16 cellular contexts compared by ENCODE assay signal in genomic region chr5:125294844-125295243, GRCh38.
DNase-seq lines count a peak whose midpoint lies in the region; ATAC-seq, FAIRE-seq and TF ChIP-seq lines count a peak whose summit lies in the region.
"Had no signal": no experiment of that assay in that cellular context is flagged by ENCODE, and none has a peak within 500 bp of the region (broad histone marks: within the 10 kb centered on the region; RNA-seq: fewer than 3 reads in every experiment).

No MANE protein-coding gene starts in this region.

- no peaks in the 10 kb centered on the region for H3K27me3 ChIP-seq in adrenal gland
- no peaks in the 10 kb centered on the region for H3K27me3 ChIP-seq in right cardiac atrium (ENCODE audit: control insufficient read depth, insufficient read depth)

- DNase-seq in HEK293T (ENCODE audit: extremely low spot score) (no peak), adrenal gland (peak in 4 of 7 donors; percentile 19 to 67 (median 46)), right cardiac atrium (no peak), kidney (no peak), GM20000 (ENCODE audit: low spot score) (no peak), GM10248 (ENCODE audit: extremely low spot score) (no peak)
- DNase-seq: CD8-positive, alpha-beta T cell; COR-L47; DMS153; GF-D8 had no signal

- H3K9me3 ChIP-seq in HEK293 (ENCODE audit: control insufficient read depth, insufficient read depth, low read depth, low read length) (no peaks in the 10 kb centered on the region), adrenal gland (replicated peaks in 1 of 3) (no peaks in the 10 kb centered on the region), right cardiac atrium (ENCODE audit: control insufficient read depth, low read length) (no peaks in the 10 kb centered on the region), kidney (ENCODE audit: control insufficient read depth in 1 of 2, low read length in 2 of 2) (no peaks in the 10 kb centered on the region)
- H3K9me3 ChIP-seq: A549 had no signal

- POLR2A ChIA-PET in HEK293 (lab: Yijun Ruan, JAX) (no interaction called here), HEK293T (lab: Yijun Ruan, JAX) (no interaction called here), GM10248 (lab: Yijun Ruan, JAX) (no interaction called here)

- intact Hi-C loops in adrenal gland (cut with DNase I): no loop called here
- intact Hi-C loops in right cardiac atrium (cut with DNase I): no loop called here
- intact Hi-C loops in kidney (cut with DNase I): no loop called here

- H3K4me3 ChIP-seq in HEK293 (ENCODE audit: low read depth, low read length) (no peak overlapping the region), adrenal gland (no peak overlapping the region), right cardiac atrium (ENCODE audit: low read length) (no peak overlapping the region), kidney (ENCODE audit: low read length in 2 of 2) (no peak overlapping the region)
- H3K4me3 ChIP-seq: A549, GM23248 had no signal

- CTCF ChIA-PET in HEK293 (lab: Yijun Ruan, JAX): no interaction called here
- CTCF ChIA-PET in HEK293T (lab: Yijun Ruan, JAX): no interaction called here
- CTCF ChIA-PET in GM10248 (lab: Yijun Ruan, JAX): no interaction called here

- no peak for FAIRE-seq in kidney (lab: Jason Lieb, UNC)
- FAIRE-seq: A549, D721Med, H54 had no signal

- H3K27ac ChIP-seq in HEK293 (ENCODE audit: extremely low read depth, low read depth, low read length) (no peak overlapping the region), adrenal gland (no peak overlapping the region), right cardiac atrium (ENCODE audit: low read length) (no peak overlapping the region), kidney (ENCODE audit: low read depth in 2 of 2, low read length in 2 of 2) (no peak overlapping the region)
- H3K27ac ChIP-seq: A549, GM23248 had no signal

- TF ChIP-seq POLR2A in adrenal gland (IDR thresholded peaks at IDR 0.05): no peak

- H3K9ac ChIP-seq in kidney (ENCODE audit: low read length in 2 of 2): no peak overlapping the region
- H3K9ac ChIP-seq: GM23248 had no signal

- H3K36me3 ChIP-seq in HEK293 (ENCODE audit: control insufficient read depth in 2 of 2, insufficient read depth in 1 of 2, low read length in 2 of 2) (no peaks in the 10 kb centered on the region), adrenal gland (replicated peaks in 1 of 2) (no peaks in the 10 kb centered on the region), kidney (ENCODE audit: control insufficient read depth in 1 of 2, insufficient read depth in 2 of 2, low read length in 2 of 2) (no peaks in the 10 kb centered on the region)

- WGBS in adrenal gland, 4 donors: 49 to 66% (median 56%) methylated on average over 2 of the region's 2 CpGs
- 52% methylated on average over 2 of the region's 2 CpGs for WGBS in right cardiac atrium

- TF ChIP-seq CTCF in HEK293 (tag by site-specific recombination; IDR thresholded peaks at IDR 0.05) (no peak), adrenal gland (IDR thresholded peaks at IDR 0.05) (no peak), kidney (IDR thresholded peaks at IDR 0.05; ENCODE audit: borderline replicate concordance, extremely low read depth, insufficient read depth) (no peak), GM20000 (IDR thresholded peaks at IDR 0.05; ENCODE audit: extremely low read depth, missing control alignments) (no peak), GM10248 (IDR thresholded peaks at IDR 0.05; ENCODE audit: control extremely low read depth, extremely low read depth, low read depth, missing control alignments) (no peak)

- peak; percentile 16 to 79 for ATAC-seq in right cardiac atrium
- ATAC-seq: A549; CD8-positive, alpha-beta T cell; HCT116 had no signal

- peaks cover 21% of the 10 kb centered on the region for H3K4me1 ChIP-seq in HEK293 (ENCODE audit: control insufficient read depth, insufficient read depth, low read length)
- peaks cover 0 to 7% of the 10 kb centered on the region in 2 donors for H3K4me1 ChIP-seq in adrenal gland (replicated peaks in 1 of 2)
- H3K4me1 ChIP-seq in right cardiac atrium (ENCODE audit: control insufficient read depth, insufficient read depth, low read length): peaks cover 2% of the 10 kb centered on the region
- no peaks in the 10 kb centered on the region for H3K4me1 ChIP-seq in kidney (ENCODE audit: control insufficient read depth in 1 of 2, insufficient read depth in 1 of 2, low read depth in 1 of 2, low read length in 2 of 2)

TF ChIP-seq in HEK293, 187 proteins besides CTCF, POLR2A, EP300 and RAD21 (continues in another document):
- TF ChIP-seq YY2 (tag by site-specific recombination; IDR thresholded peaks at IDR 0.05) (no peak), ZBTB17 (tag by site-specific recombination; IDR thresholded peaks at IDR 0.05) (0 out of 2 replicates have a peak, but pooled peaks have one; percentile 22), ZNF514 (tag by site-specific recombination; IDR thresholded peaks at IDR 0.05) (no peak), KLF8 (tag by site-specific recombination; IDR thresholded peaks at IDR 0.05) (no peak), SCRT2 (tag by site-specific recombination; IDR thresholded peaks at IDR 0.05) (no peak), BCL6B (tag by site-specific recombination; IDR thresholded peaks at IDR 0.05) (peak; percentile 89), ZNF549 (tag by site-specific recombination; IDR thresholded peaks at IDR 0.05) (no peak), ZNF292 (tag by site-specific recombination; IDR thresholded peaks at IDR 0.05; ENCODE audit: borderline replicate concordance, low read depth) (no peak), ZNF404 (tag by site-specific recombination; IDR thresholded peaks at IDR 0.05) (no peak), BCL11A (tag by site-specific recombination; IDR thresholded peaks at IDR 0.05; ENCODE audit: low read depth) (no peak), SCRT1 (tag by site-specific recombination; IDR thresholded peaks at IDR 0.05; ENCODE audit: borderline replicate concordance) (no peak)
- TF ChIP-seq, protein P1, sequence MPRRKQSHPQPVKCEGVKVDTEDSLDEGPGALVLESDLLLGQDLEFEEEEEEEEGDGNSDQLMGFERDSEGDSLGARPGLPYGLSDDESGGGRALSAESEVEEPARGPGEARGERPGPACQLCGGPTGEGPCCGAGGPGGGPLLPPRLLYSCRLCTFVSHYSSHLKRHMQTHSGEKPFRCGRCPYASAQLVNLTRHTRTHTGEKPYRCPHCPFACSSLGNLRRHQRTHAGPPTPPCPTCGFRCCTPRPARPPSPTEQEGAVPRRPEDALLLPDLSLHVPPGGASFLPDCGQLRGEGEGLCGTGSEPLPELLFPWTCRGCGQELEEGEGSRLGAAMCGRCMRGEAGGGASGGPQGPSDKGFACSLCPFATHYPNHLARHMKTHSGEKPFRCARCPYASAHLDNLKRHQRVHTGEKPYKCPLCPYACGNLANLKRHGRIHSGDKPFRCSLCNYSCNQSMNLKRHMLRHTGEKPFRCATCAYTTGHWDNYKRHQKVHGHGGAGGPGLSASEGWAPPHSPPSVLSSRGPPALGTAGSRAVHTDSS (tag by site-specific recombination; IDR thresholded peaks at IDR 0.05): no peak

TF ChIP-seq in HEK293T, 16 proteins besides CTCF, POLR2A, EP300 and RAD21:
- TF ChIP-seq SUZ12 (IDR thresholded peaks at IDR 0.05): no peak
- no peak for TF ChIP-seq FOXK2 (IDR thresholded peaks at IDR 0.05)
- TF ChIP-seq, protein P2, sequence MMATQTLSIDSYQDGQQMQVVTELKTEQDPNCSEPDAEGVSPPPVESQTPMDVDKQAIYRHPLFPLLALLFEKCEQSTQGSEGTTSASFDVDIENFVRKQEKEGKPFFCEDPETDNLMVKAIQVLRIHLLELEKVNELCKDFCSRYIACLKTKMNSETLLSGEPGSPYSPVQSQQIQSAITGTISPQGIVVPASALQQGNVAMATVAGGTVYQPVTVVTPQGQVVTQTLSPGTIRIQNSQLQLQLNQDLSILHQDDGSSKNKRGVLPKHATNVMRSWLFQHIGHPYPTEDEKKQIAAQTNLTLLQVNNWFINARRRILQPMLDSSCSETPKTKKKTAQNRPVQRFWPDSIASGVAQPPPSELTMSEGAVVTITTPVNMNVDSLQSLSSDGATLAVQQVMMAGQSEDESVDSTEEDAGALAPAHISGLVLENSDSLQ (IDR thresholded peaks at IDR 0.05): 0 out of 2 replicates have a peak, but pooled peaks have one; percentile 33
- TF ChIP-seq HDGF (IDR thresholded peaks at IDR 0.05; ENCODE audit: borderline replicate concordance): no peak
- no peak for TF ChIP-seq LEF1 (IDR thresholded peaks at IDR 0.05; ENCODE audit: borderline replicate concordance)

Comparison
In these comparisons a context has a peak if more than half of its experiments do, and no peak if none do; other contexts are left out.
1. DNase-seq: peak in adrenal gland (4 of 7); none in HEK293T (single experiment), right cardiac atrium (0 of 3), kidney (single experiment), GM20000 (single experiment) and GM10248 (single experiment).